In the genomic region with DNA sequence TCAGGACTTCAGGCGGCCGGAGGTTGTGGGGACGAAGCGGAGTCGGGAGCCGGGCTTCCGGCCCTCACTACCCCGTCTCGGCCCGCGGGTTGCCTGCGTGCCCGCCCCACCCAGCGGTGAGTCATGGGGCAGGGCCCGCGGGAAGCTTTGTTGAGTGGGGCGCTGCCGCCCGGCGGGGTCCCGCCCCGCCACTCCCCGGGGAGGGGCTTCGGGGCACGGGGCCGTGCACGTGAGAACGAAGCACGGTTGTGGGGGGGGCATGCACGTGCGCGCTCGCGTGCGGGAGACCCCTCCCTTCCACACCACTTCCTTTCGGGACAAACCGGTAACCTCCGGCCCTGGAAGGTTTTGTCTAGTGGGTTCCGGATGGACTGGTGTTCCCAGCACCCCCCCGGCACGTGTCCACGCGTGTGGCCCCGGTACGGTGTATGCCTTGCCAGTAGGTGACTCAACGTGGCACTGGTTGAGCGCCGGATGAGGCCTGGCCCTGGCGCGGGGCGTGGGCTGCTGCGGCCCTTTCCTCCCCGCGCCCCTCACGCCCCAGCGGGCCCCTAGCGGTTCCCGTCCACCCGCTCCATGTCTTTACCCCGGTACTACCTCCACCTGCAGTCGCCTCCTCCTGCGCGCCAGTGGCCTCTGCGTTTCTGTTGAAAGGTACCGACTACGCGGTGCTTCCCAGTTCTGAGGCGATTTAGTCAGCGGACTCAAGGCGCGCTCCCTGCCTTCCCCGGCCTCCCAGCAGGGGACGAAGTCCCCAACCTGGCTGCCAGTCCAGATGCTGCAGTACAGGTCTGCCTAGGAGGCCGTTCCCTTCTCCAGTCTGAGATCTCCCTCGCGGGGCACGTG, we compare ENCODE assay signal across 1 cellular context.
TF ChIP-seq lines count a peak whose summit lies in the region.

No MANE protein-coding gene starts in this region.

TF ChIP-seq in IMR-90, 13 proteins besides CTCF, POLR2A, EP300 and RAD21:
- no peak for TF ChIP-seq ELK1 (IDR thresholded peaks at IDR 0.05; ENCODE audit: borderline replicate concordance, low read depth, low read length)
- peak; percentile 77 for TF ChIP-seq FOS (IDR thresholded peaks at IDR 0.05; ENCODE audit: low read depth, low read length)
- TF ChIP-seq MXI1 (IDR thresholded peaks at IDR 0.05; ENCODE audit: borderline replicate concordance, low read depth, low read length), result peak; percentile 49; the same call in 1 of the 2 replicates
- peak; percentile 43; the same call in 1 of the 2 replicates for TF ChIP-seq NFE2L2 (IDR thresholded peaks at IDR 0.05; ENCODE audit: low read depth, low read length)
- TF ChIP-seq USF2 (IDR thresholded peaks at IDR 0.05; ENCODE audit: low read depth, low read length), result peak; percentile 61
- TF ChIP-seq BHLHE40 (IDR thresholded peaks at IDR 0.05; ENCODE audit: low read depth, low read length), result peak; percentile 99
- TF ChIP-seq SMC3 (IDR thresholded peaks at IDR 0.05; ENCODE audit: low read depth, low read length), result no peak
- TF ChIP-seq MAZ (IDR thresholded peaks at IDR 0.05; ENCODE audit: borderline replicate concordance, low read depth, low read length), result peak; percentile 72; the same call in 1 of the 2 replicates
